In the genomic region with DNA sequence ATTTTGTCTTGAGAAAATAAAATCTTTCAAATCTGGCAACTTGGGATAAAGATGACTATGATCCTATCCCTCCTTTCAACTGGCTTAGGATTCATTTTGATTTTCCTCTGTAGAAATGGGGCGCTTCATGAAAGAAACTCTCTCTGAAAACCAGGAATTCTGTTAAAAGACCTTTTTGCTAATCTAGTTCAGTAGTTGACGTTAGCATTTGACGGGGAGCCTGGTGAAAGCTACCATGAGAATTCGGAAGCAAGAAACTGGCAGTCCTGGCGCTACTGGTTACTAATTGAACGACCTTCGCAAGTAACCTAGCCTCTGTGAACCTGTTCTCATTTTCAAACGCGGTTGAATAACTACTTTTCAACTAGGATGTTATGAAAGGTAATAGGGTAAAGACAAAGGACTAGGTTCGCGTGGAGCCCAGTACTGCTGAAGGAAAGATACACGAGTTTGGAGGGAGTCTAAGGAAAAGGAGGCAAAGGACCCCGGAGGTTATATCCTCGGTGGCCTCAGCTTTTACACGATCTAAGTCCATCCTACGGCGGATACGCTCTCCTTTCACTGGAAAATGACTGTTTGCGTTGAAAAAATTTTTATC, we compare ENCODE assay signal across 8 cellular contexts. TPM values are rescaled to one million over a fixed set of nuclear protein-coding genes. Genes with fewer than 3 reads are reported as not detected.
A peak's percentile ranks its signal among the peaks of the same experiment; 100 is the strongest.
DNase-seq lines count a peak whose midpoint lies in the region; ATAC-seq, FAIRE-seq and TF ChIP-seq lines count a peak whose summit lies in the region.

No MANE protein-coding gene starts in this region.

- POLR2A ChIA-PET in A549 (lab: Yijun Ruan, JAX), result interaction anchor here (0.9 to 2.3 kb wide), 9 partner anchors 20 to 209 kb away, joined by 3 to 19 read pairs (median 4); a partner anchor contains a TSS

- H3K9me3 Mint-ChIP-seq in activated T-helper 1 cell treated with anti-CD3 and anti-CD28 coated beads, Interleukin-12 subunit alpha, Interleukin-12 subunit beta, Interleukin-2, Interleukin-4 antibody, amounts not matched to agents 30 ng/mL and 10 ng/mL and 1 ng/mL, durations not matched to agents 14 hours and 24 hours and 36 hours, result no peaks in the 10 kb centered on the region

- peaks cover 10% of the 10 kb centered on the region for H3K36me3 ChIP-seq in skeletal muscle satellite cell (ENCODE audit: insufficient read depth, low read length)

- H3K4me3 ChIP-seq in A549 (peak overlapping the region; percentile 71), skeletal muscle satellite cell (ENCODE audit: low read length) (peak overlapping the region; percentile 83)

- in situ Hi-C loops in G401 (cut with HindIII; ENCODE audit: low sequenced_read_pairs), result no loop called here

- peak in 1 of 2 experiments; percentile 21 for DNase-seq in A549 (ENCODE audit: low read depth in 1 of 2, low spot score in 1 of 2)
- DNase-seq in activated T-helper 1 cell treated with anti-CD3 and anti-CD28 coated beads, Interleukin-12 subunit alpha, Interleukin-12 subunit beta, Interleukin-2, Interleukin-4 antibody, amounts not matched to agents 30 ng/mL and 10 ng/mL and 1 ng/mL, durations not matched to agents 14 hours and 24 hours and 36 hours (ENCODE audit: low spot score), result no peak
- peak; percentile 29 for DNase-seq in hepatic stellate cell (ENCODE audit: low spot score)
- DNase-seq in G401 (ENCODE audit: low spot score), result no peak
- DNase-seq in NCI-H2171 (lab: John Stamatoyannopoulos, UW), result no peak

- TF ChIP-seq CTCF in A549 (IDR thresholded peaks at IDR 0.05), result no peak

- TF ChIP-seq RAD21 in A549 (conservative IDR thresholded peaks at IDR 0.05 in 1 of 2, IDR thresholded peaks at IDR 0.05 in 1 of 2), result no peak

- H3K27ac ChIP-seq in A549, result peak overlapping the region; percentile 90 to 94

- ATAC-seq in A549 (peak; percentile 30 to 33; a peak in 5 of 6 replicates), GM18858 (IDR thresholded peaks at IDR 0.05; ENCODE audit: unreplicated experiment) (peak; percentile 9), HG03457 (IDR thresholded peaks at IDR 0.05; ENCODE audit: unreplicated experiment) (peak; percentile 15)

- H3K4me3 Mint-ChIP-seq in activated T-helper 1 cell treated with anti-CD3 and anti-CD28 coated beads, Interleukin-12 subunit alpha, Interleukin-12 subunit beta, Interleukin-2, Interleukin-4 antibody, amounts not matched to agents 30 ng/mL and 10 ng/mL and 1 ng/mL, durations not matched to agents 14 hours and 24 hours and 36 hours, result peak overlapping the region; percentile 90

- no peak for TF ChIP-seq EP300 in A549 (IDR thresholded peaks at IDR 0.05)

- H3K4me1 ChIP-seq in A549 (peaks cover 11% of the 10 kb centered on the region; the same call in 2 of the 3 replicates), skeletal muscle satellite cell (ENCODE audit: control insufficient read depth, insufficient read depth, low read length) (peaks cover 18% of the 10 kb centered on the region)

- intact Hi-C loops in activated T-helper 1 cell treated with anti-CD3 and anti-CD28 coated beads, Interleukin-12 subunit alpha, Interleukin-12 subunit beta, Interleukin-2, Interleukin-4 antibody, amounts not matched to agents 30 ng/mL and 10 ng/mL and 1 ng/mL, durations not matched to agents 14 hours and 24 hours and 36 hours (cut with micrococcal nuclease), result loop anchor here (1.0 to 5.0 kb wide), 10 partner anchors 45 to 1920 kb away; a partner anchor contains a TSS

- 20% methylated on average over 19 of the region's 19 CpGs for WGBS in A549 (ENCODE audit: missing lambda C conversion rate)

- peaks cover 26% of the 10 kb centered on the region for H3K4me1 Mint-ChIP-seq in activated T-helper 1 cell treated with anti-CD3 and anti-CD28 coated beads, Interleukin-12 subunit alpha, Interleukin-12 subunit beta, Interleukin-2, Interleukin-4 antibody, amounts not matched to agents 30 ng/mL and 10 ng/mL and 1 ng/mL, durations not matched to agents 14 hours and 24 hours and 36 hours (ENCODE audit: low read depth)

- CTCF ChIA-PET in A549 (lab: Yijun Ruan, JAX), result interaction anchor here (1.1 to 4.3 kb wide), 7 partner anchors 26 to 68 kb away, joined by 3 to 18 read pairs (median 3); a partner anchor contains a TSS

- H3K27ac Mint-ChIP-seq in activated T-helper 1 cell treated with anti-CD3 and anti-CD28 coated beads, Interleukin-12 subunit alpha, Interleukin-12 subunit beta, Interleukin-2, Interleukin-4 antibody, amounts not matched to agents 30 ng/mL and 10 ng/mL and 1 ng/mL, durations not matched to agents 14 hours and 24 hours and 36 hours, result peak overlapping the region; percentile 96

- peak overlapping the region; percentile 95 for H3K9ac ChIP-seq in skeletal muscle satellite cell (ENCODE audit: low read depth, low read length)

- H3K36me3 Mint-ChIP-seq in activated T-helper 1 cell treated with anti-CD3 and anti-CD28 coated beads, Interleukin-12 subunit alpha, Interleukin-12 subunit beta, Interleukin-2, Interleukin-4 antibody, amounts not matched to agents 30 ng/mL and 10 ng/mL and 1 ng/mL, durations not matched to agents 14 hours and 24 hours and 36 hours (ENCODE audit: low read depth), result peaks cover 6% of the 10 kb centered on the region

- TF ChIP-seq POLR2A in A549 (IDR thresholded peaks at IDR 0.05; ENCODE audit: low read length), result no peak

- FAIRE-seq in A549 (lab: Jason Lieb, UNC), result no peak

- H3K9me3 ChIP-seq in A549 (no peaks in the 10 kb centered on the region), skeletal muscle satellite cell (replicated peaks; ENCODE audit: low read length) (no peaks in the 10 kb centered on the region)

- no peaks in the 10 kb centered on the region for H3K27me3 ChIP-seq in skeletal muscle satellite cell (ENCODE audit: control insufficient read depth, insufficient read depth, low read length)

- H3K4me2 ChIP-seq in A549, result peak overlapping the region; percentile 95
- peak overlapping the region; percentile 87 for H3K4me2 ChIP-seq in skeletal muscle satellite cell (ENCODE audit: low read length)

- peaks cover 2% of the 10 kb centered on the region for H3K27me3 Mint-ChIP-seq in activated T-helper 1 cell treated with anti-CD3 and anti-CD28 coated beads, Interleukin-12 subunit alpha, Interleukin-12 subunit beta, Interleukin-2, Interleukin-4 antibody, amounts not matched to agents 30 ng/mL and 10 ng/mL and 1 ng/mL, durations not matched to agents 14 hours and 24 hours and 36 hours (ENCODE audit: insufficient read depth)

RNA-seq across cellular contexts. Expression of a gene that starts 0.6 kb away (rescaled TPM):
- polyA plus RNA-seq in A549 (2011; rRNA removed), result 13.3 and 18.4 TPM in 2 replicates
- polyA plus RNA-seq in A549 (2012; cell fraction: cytosol; rRNA removed), result 15.2 and 19.4 TPM in 2 replicates
- 110 and 137 TPM in 2 replicates for polyA plus RNA-seq in A549 (2012; cell fraction: nucleus; rRNA removed)
- polyA plus RNA-seq in A549 (2017; fragmentation: RNase III; extraction: RNeasy Plus Mini Kit Qiagen cat#74134 plus additional on column Dnase treatment), result 15.4 to 21.2 TPM (median 18.8 TPM) in 3 replicates
- 25.5 and 39.6 TPM in 2 replicates for polyA minus RNA-seq in A549 (2011; rRNA and poly(A)+ RNA removed)
- 38.0 and 38.9 TPM in 2 replicates for total RNA-seq in activated T-helper 1 cell treated with anti-CD3 and anti-CD28 coated beads, Interleukin-12 subunit alpha, Interleukin-12 subunit beta, Interleukin-2, Interleukin-4 antibody, amounts not matched to agents 30 ng/mL and 10 ng/mL and 1 ng/mL, durations not matched to agents 14 hours and 24 hours and 36 hours
- total RNA-seq in skeletal muscle satellite cell (2012; rRNA removed), result 10.0 and 11.4 TPM in 2 replicates
- total RNA-seq in G401 (2014; rRNA removed; shearing (Covaris generic)), result 22.8 and 35.2 TPM in 2 replicates

RNA-seq across cellular contexts. Expression of a gene that starts 24.9 kb away (rescaled TPM):
- polyA plus RNA-seq in A549 (2011; rRNA removed) (0.49 and 0.83 TPM in 2 replicates), A549 (2017; fragmentation: RNase III; extraction: RNeasy Plus Mini Kit Qiagen cat#74134 plus additional on column Dnase treatment) (0.35 to 0.83 TPM (median 0.72 TPM) in 3 replicates)
- polyA plus RNA-seq in A549 (2012; cell fraction: cytosol; rRNA removed), result 0.54 and 0.75 TPM in 2 replicates
- polyA plus RNA-seq in A549 (2012; cell fraction: nucleus; rRNA removed), result 4.5 and 6.0 TPM in 2 replicates
- 0.17 TPM in 1 of 2 replicates, not detected in the other for polyA minus RNA-seq in A549 (2011; rRNA and poly(A)+ RNA removed)
- total RNA-seq in activated T-helper 1 cell treated with anti-CD3 and anti-CD28 coated beads, Interleukin-12 subunit alpha, Interleukin-12 subunit beta, Interleukin-2, Interleukin-4 antibody, amounts not matched to agents 30 ng/mL and 10 ng/mL and 1 ng/mL, durations not matched to agents 14 hours and 24 hours and 36 hours, result not detected in 2 replicates
- 0.25 TPM in 1 of 2 replicates, not detected in the other for total RNA-seq in skeletal muscle satellite cell (2012; rRNA removed)
- 1.3 TPM in 1 of 2 replicates, not detected in the other for total RNA-seq in G401 (2014; rRNA removed; shearing (Covaris generic))

RNA-seq across cellular contexts. Expression of a gene that starts 25.7 kb away (rescaled TPM):
- polyA plus RNA-seq in A549 (2011; rRNA removed), result 14.4 and 15.6 TPM in 2 replicates
- polyA plus RNA-seq in A549 (2012; cell fraction: cytosol; rRNA removed), result 24.0 and 25.3 TPM in 2 replicates
- 77.0 and 87.1 TPM in 2 replicates for polyA plus RNA-seq in A549 (2012; cell fraction: nucleus; rRNA removed)
- 22.2 to 33.8 TPM (median 31.8 TPM) in 3 replicates for polyA plus RNA-seq in A549 (2017; fragmentation: RNase III; extraction: RNeasy Plus Mini Kit Qiagen cat#74134 plus additional on column Dnase treatment)
- polyA minus RNA-seq in A549 (2011; rRNA and poly(A)+ RNA removed), result 24.1 and 32.6 TPM in 2 replicates
- 0.21 and 0.24 TPM in 2 replicates for total RNA-seq in activated T-helper 1 cell treated with anti-CD3 and anti-CD28 coated beads, Interleukin-12 subunit alpha, Interleukin-12 subunit beta, Interleukin-2, Interleukin-4 antibody, amounts not matched to agents 30 ng/mL and 10 ng/mL and 1 ng/mL, durations not matched to agents 14 hours and 24 hours and 36 hours
- total RNA-seq in skeletal muscle satellite cell (2012; rRNA removed), result 24.6 and 34.5 TPM in 2 replicates
- total RNA-seq in G401 (2014; rRNA removed; shearing (Covaris generic)), result 106 and 117 TPM in 2 replicates

RNA-seq across cellular contexts. Expression of a gene that starts 30.4 kb away (rescaled TPM):
- polyA plus RNA-seq in A549 (2011; rRNA removed) (1.4 and 1.7 TPM in 2 replicates), A549 (2017; fragmentation: RNase III; extraction: RNeasy Plus Mini Kit Qiagen cat#74134 plus additional on column Dnase treatment) (2.2 to 3.6 TPM (median 3.1 TPM) in 3 replicates)
- 2.5 and 3.1 TPM in 2 replicates for polyA plus RNA-seq in A549 (2012; cell fraction: cytosol; rRNA removed)
- 14.1 and 15.1 TPM in 2 replicates for polyA plus RNA-seq in A549 (2012; cell fraction: nucleus; rRNA removed)
- polyA minus RNA-seq in A549 (2011; rRNA and poly(A)+ RNA removed), result 0.91 and 2.2 TPM in 2 replicates
- 0.17 TPM in 1 of 2 replicates, not detected in the other for total RNA-seq in activated T-helper 1 cell treated with anti-CD3 and anti-CD28 coated beads, Interleukin-12 subunit alpha, Interleukin-12 subunit beta, Interleukin-2, Interleukin-4 antibody, amounts not matched to agents 30 ng/mL and 10 ng/mL and 1 ng/mL, durations not matched to agents 14 hours and 24 hours and 36 hours
- total RNA-seq in skeletal muscle satellite cell (2012; rRNA removed), result 0.51 and 3.3 TPM in 2 replicates
- total RNA-seq in G401 (2014; rRNA removed; shearing (Covaris generic)), result 4.1 and 5.0 TPM in 2 replicates

RNA-seq across cellular contexts. Expression of a gene that starts 53.2 kb away (rescaled TPM):
- polyA plus RNA-seq in A549 (2011; rRNA removed), result 0.31 and 0.33 TPM in 2 replicates
- 0.40 and 0.45 TPM in 2 replicates for polyA plus RNA-seq in A549 (2012; cell fraction: cytosol; rRNA removed)
- 3.2 and 3.3 TPM in 2 replicates for polyA plus RNA-seq in A549 (2012; cell fraction: nucleus; rRNA removed)
- polyA plus RNA-seq in A549 (2017; fragmentation: RNase III; extraction: RNeasy Plus Mini Kit Qiagen cat#74134 plus additional on column Dnase treatment), result 0.26 to 0.42 TPM (median 0.37 TPM) in 3 replicates
- 0.44 and 0.83 TPM in 2 replicates for polyA minus RNA-seq in A549 (2011; rRNA and poly(A)+ RNA removed)
- total RNA-seq in activated T-helper 1 cell treated with anti-CD3 and anti-CD28 coated beads, Interleukin-12 subunit alpha, Interleukin-12 subunit beta, Interleukin-2, Interleukin-4 antibody, amounts not matched to agents 30 ng/mL and 10 ng/mL and 1 ng/mL, durations not matched to agents 14 hours and 24 hours and 36 hours, result 2.9 and 3.3 TPM in 2 replicates
- total RNA-seq in skeletal muscle satellite cell (2012; rRNA removed), result 0.51 and 1.3 TPM in 2 replicates
- total RNA-seq in G401 (2014; rRNA removed; shearing (Covaris generic)), result 9.0 and 11.1 TPM in 2 replicates

Comparison
In these comparisons a context has a peak if more than half of its experiments do, and no peak if none do; other contexts are left out.
1. RNA of a gene that starts 25.7 kb away (total RNA-seq): 106 to 117 TPM in G401; 0.21 to 0.24 TPM in activated T-helper 1 cell treated with anti-CD3 and anti-CD28 coated beads, Interleukin-12 subunit alpha, Interleukin-12 subunit beta, Interleukin-2, Interleukin-4 antibody, amounts not matched to agents 30 ng/mL and 10 ng/mL and 1 ng/mL, durations not matched to agents 14 hours and 24 hours and 36 hours; every median in the first group is over 10 times any median in the second.
2. Peak in every context shown above with its lines, with median percentiles within 50 percentile points of each other: ATAC-seq.